In genomic region chr3:55969634-55970033, GRCh38 we compare ENCODE assay signal across 18 cellular contexts.
DNase-seq lines count a peak whose midpoint lies in the region; TF ChIP-seq lines count a peak whose summit lies in the region.
"Had no signal": no experiment of that assay in that cellular context is flagged by ENCODE, and none has a peak within 500 bp of the region (broad histone marks: within the 10 kb centered on the region; RNA-seq: fewer than 3 reads in every experiment).

No MANE protein-coding gene starts in this region.

- H2BK12ac ChIP-seq in mesenchymal stem cell (ENCODE audit: low read length in 2 of 2) (no peak overlapping the region), trophoblast cell (ENCODE audit: low read length) (no peak overlapping the region)

- H3K27ac ChIP-seq in mesenchymal stem cell (ENCODE audit: low read length, poor library complexity, severe bottlenecking), result no peak overlapping the region
- H3K27ac ChIP-seq in trophoblast cell (ENCODE audit: low read depth, low read length), result peak overlapping the region; percentile 21
- H3K27ac ChIP-seq in esophagus squamous epithelium, result no peak overlapping the region
- H3K27ac ChIP-seq: BLaER1 had no signal

- H3K23ac ChIP-seq in mesenchymal stem cell (ENCODE audit: low read length in 2 of 2) (no peak overlapping the region), trophoblast cell (ENCODE audit: low read length) (no peak overlapping the region)

- H3K18ac ChIP-seq in mesenchymal stem cell (ENCODE audit: low read depth in 1 of 2, low read length in 2 of 2), result no peak overlapping the region
- no peak overlapping the region for H3K18ac ChIP-seq in trophoblast cell (ENCODE audit: low read length)

- no peaks in the 10 kb centered on the region for H3K79me2 ChIP-seq in trophoblast cell (ENCODE audit: control insufficient read depth, insufficient read depth, low read length, poor library complexity)

- H3K4me3 ChIP-seq in mesenchymal stem cell (ENCODE audit: insufficient read depth in 1 of 2, low read depth in 1 of 2, low read length in 2 of 2), result no peak overlapping the region
- no peak overlapping the region for H3K4me3 ChIP-seq in trophoblast cell (ENCODE audit: low read depth, low read length)
- H3K4me3 ChIP-seq in esophagus squamous epithelium, result no peak overlapping the region
- H3K4me3 ChIP-seq: BLaER1 had no signal

- H4K8ac ChIP-seq in mesenchymal stem cell (ENCODE audit: low read length) (no peak overlapping the region), trophoblast cell (ENCODE audit: low read depth, low read length) (no peak overlapping the region)

- peak overlapping the region; percentile 60 for H2BK15ac ChIP-seq in mesenchymal stem cell (ENCODE audit: low read depth, poor library complexity, severe bottlenecking)

- no peak overlapping the region for H4K12ac ChIP-seq in trophoblast cell (ENCODE audit: low read depth, low read length)

- POLR2A ChIA-PET in HEK293T (lab: Yijun Ruan, JAX), result no interaction called here

- no CpG with 5 or more reads among the region's 2 CpGs for WGBS in mesenchymal stem cell
- WGBS in trophoblast cell (ENCODE audit: extremely low coverage, insufficient coverage, insufficient read length), result no CpG with 5 or more reads among the region's 2 CpGs
- WGBS in esophagus squamous epithelium, 2 donors, result 75 to 92% methylated on average over 1 of the region's 2 CpGs

- no peak overlapping the region for H2AK5ac ChIP-seq in mesenchymal stem cell (ENCODE audit: low read length, severe bottlenecking)
- no peak overlapping the region for H2AK5ac ChIP-seq in trophoblast cell (ENCODE audit: low read length)

- TF ChIP-seq POLR2A in esophagus squamous epithelium (IDR thresholded peaks at IDR 0.05), result no peak

- no peak for DNase-seq in HEK293T (ENCODE audit: extremely low spot score)
- no peak for DNase-seq in mesenchymal stem cell
- DNase-seq in trophoblast cell, result no peak
- DNase-seq in stimulated activated CD4-positive, alpha-beta T cell treated with anti-CD3 and anti-CD28 coated beads, Interleukin-12 subunit alpha, Interleukin-12 subunit beta, amount 100 ng/mL, for 4 hours, result no peak
- DNase-seq in mucosa of gallbladder (ENCODE audit: low spot score), result no peak
- DNase-seq in CD1c-positive myeloid dendritic cell (ENCODE audit: extremely low spot score), result no peak
- no peak for DNase-seq in esophagus squamous epithelium (lab: John Stamatoyannopoulos, UW)
- DNase-seq: 8988T; ACHN; BE2C; C1 segment of cervical spinal cord; Caco-2; Calu3; CD4-positive, alpha-beta T cell; CD8-positive, alpha-beta T cell; DMS79 treated with DMSO at 0.1 percent for 48 hours; GF-D8 had no signal

- no peak overlapping the region for H3K4ac ChIP-seq in mesenchymal stem cell (ENCODE audit: low read depth in 1 of 2, low read length in 2 of 2)
- H3K4ac ChIP-seq in trophoblast cell (ENCODE audit: low read depth, low read length), result no peak overlapping the region

- H3K4me1 ChIP-seq in mesenchymal stem cell (ENCODE audit: control insufficient read depth, insufficient read depth, low read depth, low read length), result no peaks in the 10 kb centered on the region
- H3K4me1 ChIP-seq in trophoblast cell (ENCODE audit: control insufficient read depth in 1 of 2, insufficient read depth in 2 of 2, low read length in 2 of 2), result peaks cover 3 to 6% of the 10 kb centered on the region in 2 experiments
- H3K4me1 ChIP-seq in esophagus squamous epithelium, result no peaks in the 10 kb centered on the region
- H3K4me1 ChIP-seq: BE2C, Caco-2 had no signal

- intact Hi-C loops in esophagus squamous epithelium (cut with DNase I), result no loop called here

- no peaks in the 10 kb centered on the region for H3K36me3 ChIP-seq in mesenchymal stem cell (ENCODE audit: control insufficient read depth in 1 of 2, insufficient read depth in 2 of 2, low read depth in 1 of 2, low read length in 2 of 2)
- no peaks in the 10 kb centered on the region for H3K36me3 ChIP-seq in trophoblast cell (ENCODE audit: control insufficient read depth in 1 of 2, insufficient read depth in 2 of 2, low read length in 2 of 2)
- H3K36me3 ChIP-seq in esophagus squamous epithelium, result no peaks in the 10 kb centered on the region
- H3K36me3 ChIP-seq: BE2C, BLaER1 had no signal

- no peaks in the 10 kb centered on the region for H3K79me1 ChIP-seq in mesenchymal stem cell (replicated peaks; ENCODE audit: low read length, poor library complexity, severe bottlenecking)
- H3K79me1 ChIP-seq in trophoblast cell (ENCODE audit: low read length), result no peaks in the 10 kb centered on the region

- no peak overlapping the region for H3K14ac ChIP-seq in mesenchymal stem cell (ENCODE audit: low read length in 2 of 2)
- H3K14ac ChIP-seq in trophoblast cell (ENCODE audit: low read length), result no peak overlapping the region

- no peaks in the 10 kb centered on the region for H3K27me3 ChIP-seq in mesenchymal stem cell (ENCODE audit: control insufficient read depth in 1 of 2, insufficient read depth in 1 of 2, low read length in 2 of 2)
- no peaks in the 10 kb centered on the region for H3K27me3 ChIP-seq in trophoblast cell (ENCODE audit: insufficient read depth, low read length)
- no peaks in the 10 kb centered on the region for H3K27me3 ChIP-seq in esophagus squamous epithelium
- H3K27me3 ChIP-seq: BE2C, BLaER1 had no signal

- CTCF ChIA-PET in HEK293T (lab: Yijun Ruan, JAX), result interaction anchor here (0.7 kb wide), 1 partner anchor 320 kb away, joined by 3 read pairs; no protein-coding TSS in a partner anchor

- no peaks in the 10 kb centered on the region for H3K9me3 ChIP-seq in mesenchymal stem cell (ENCODE audit: control insufficient read depth, low read length)
- no peaks in the 10 kb centered on the region for H3K9me3 ChIP-seq in trophoblast cell (ENCODE audit: insufficient read depth, low read depth, low read length)
- H3K9me3 ChIP-seq in esophagus squamous epithelium, result no peaks in the 10 kb centered on the region
- H3K9me3 ChIP-seq: BE2C, BLaER1, Caco-2 had no signal

- H3K4me2 ChIP-seq in mesenchymal stem cell (ENCODE audit: low read length, poor library complexity, severe bottlenecking), result no peak overlapping the region
- no peak overlapping the region for H3K4me2 ChIP-seq in trophoblast cell (ENCODE audit: low read length)
- H3K4me2 ChIP-seq: BLaER1 had no signal

- H3K9ac ChIP-seq in mesenchymal stem cell (ENCODE audit: low read length) (no peak overlapping the region), trophoblast cell (ENCODE audit: low read length) (no peak overlapping the region)
- H3K9ac ChIP-seq: BLaER1 had no signal

- H2BK120ac ChIP-seq in mesenchymal stem cell (ENCODE audit: low read depth, low read length) (no peak overlapping the region), trophoblast cell (ENCODE audit: insufficient read depth, low read length, poor library complexity) (no peak overlapping the region)

- no peak for TF ChIP-seq CTCF in esophagus squamous epithelium (IDR thresholded peaks at IDR 0.05)

- H2BK5ac ChIP-seq in mesenchymal stem cell (ENCODE audit: low read depth, low read length, poor library complexity, severe bottlenecking) (no peak overlapping the region), trophoblast cell (ENCODE audit: low read depth, low read length, poor library complexity) (no peak overlapping the region)

- H4K91ac ChIP-seq in mesenchymal stem cell (ENCODE audit: low read length) (no peak overlapping the region), trophoblast cell (ENCODE audit: low read depth, low read length) (peak overlapping the region; percentile 20)

- H2AFZ ChIP-seq in mesenchymal stem cell (ENCODE audit: low read depth, low read length) (no peak overlapping the region), trophoblast cell (ENCODE audit: insufficient read depth, low read length, poor library complexity) (no peak overlapping the region)

TF ChIP-seq in HEK293T, 16 proteins besides CTCF, POLR2A, EP300 and RAD21:
- TF ChIP-seq PKNOX1 (IDR thresholded peaks at IDR 0.05), result peak; percentile 38; the same call in 1 of the 2 replicates
- TF ChIP-seq FOXA1 (IDR thresholded peaks at IDR 0.05), result no peak
- TF ChIP-seq ZNF384 (IDR thresholded peaks at IDR 0.05), result peak; percentile 59; the same call in 1 of the 2 replicates
